In the genomic region with DNA sequence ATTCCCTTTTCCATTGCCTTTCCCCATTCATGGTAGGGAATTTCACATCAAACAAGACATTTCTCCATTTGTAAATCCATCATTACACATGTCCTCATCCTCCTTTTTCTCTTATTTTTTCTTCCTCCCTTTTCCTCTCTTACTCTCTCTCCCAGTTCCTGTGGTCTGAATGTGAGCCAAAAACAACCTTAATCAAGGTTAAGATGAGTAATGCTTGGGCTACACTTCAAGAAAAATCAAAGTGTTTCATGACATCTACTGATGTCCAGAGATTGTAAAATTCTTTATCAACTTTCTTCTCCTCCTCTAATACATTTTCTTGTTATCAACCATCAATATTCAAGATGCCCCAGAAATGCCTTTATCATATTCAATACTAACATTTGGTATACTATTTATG, we compare ENCODE assay signal across 15 cellular contexts.
A peak's percentile ranks its signal among the peaks of the same experiment; 100 is the strongest.
DNase-seq lines count a peak whose midpoint lies in the region; ATAC-seq and TF ChIP-seq lines count a peak whose summit lies in the region.
"Had no signal": no experiment of that assay in that cellular context is flagged by ENCODE, and none has a peak within 500 bp of the region (broad histone marks: within the 10 kb centered on the region; RNA-seq: fewer than 3 reads in every experiment).

No MANE protein-coding gene starts in this region.

- H3K4me3 ChIP-seq in fibroblast of pulmonary artery (replicated peaks; ENCODE audit: low read depth, low read length) = no peak overlapping the region

- peak overlapping the region; percentile 56 for H3K4me3 Mint-ChIP-seq in HFFc6
- no peak overlapping the region for H3K4me3 Mint-ChIP-seq in activated CD4-positive, alpha-beta T cell treated with anti-CD3 and anti-CD28 coated beads, Interleukin-2, amount 10 ng/mL, durations not matched to agents 24 days and 14 days
- H3K4me3 Mint-ChIP-seq: activated naive CD8-positive, alpha-beta T cell; natural killer cell; WTC11 had no signal

- peak; percentile 71 for DNase-seq in HFFc6
- DNase-seq in fibroblast of pulmonary artery (ENCODE audit: low read depth) = peak; percentile 71
- peak; percentile 52 for DNase-seq in stromal cell of bone marrow (ENCODE audit: low read depth)
- no peak for DNase-seq in activated CD4-positive, alpha-beta T cell treated with anti-CD3 and anti-CD28 coated beads, Interleukin-2, amount 10 ng/mL, durations not matched to agents 24 days and 14 days
- no peak for DNase-seq in NCI-H82 treated with DMSO at 0.1 percent for 48 hours (lab: John Stamatoyannopoulos, UW; ENCODE audit: unreplicated experiment)
- DNase-seq: COR-L47, natural killer cell, NCI-H1436 treated with DMSO at 0.1 percent for 48 hours, NCI-H510A treated with DMSO at 0.1 percent for 48 hours, SIG-M5, small intestine had no signal

- peaks cover 80% of the 10 kb centered on the region for H3K4me1 Mint-ChIP-seq in HFFc6 (ENCODE audit: low read depth)
- no peaks in the 10 kb centered on the region for H3K4me1 Mint-ChIP-seq in activated CD4-positive, alpha-beta T cell treated with anti-CD3 and anti-CD28 coated beads, Interleukin-2, amount 10 ng/mL, durations not matched to agents 24 days and 14 days
- H3K4me1 Mint-ChIP-seq: natural killer cell had no signal

- peak overlapping the region; percentile 96 for H3K27ac Mint-ChIP-seq in HFFc6
- no peak overlapping the region for H3K27ac Mint-ChIP-seq in activated CD4-positive, alpha-beta T cell treated with anti-CD3 and anti-CD28 coated beads, Interleukin-2, amount 10 ng/mL, durations not matched to agents 24 days and 14 days
- H3K27ac Mint-ChIP-seq: activated naive CD8-positive, alpha-beta T cell; natural killer cell; WTC11 had no signal

- peaks cover 17% of the 10 kb centered on the region for H3K9me3 Mint-ChIP-seq in HFFc6
- peaks cover 10% of the 10 kb centered on the region for H3K9me3 Mint-ChIP-seq in activated CD4-positive, alpha-beta T cell treated with anti-CD3 and anti-CD28 coated beads, Interleukin-2, amount 10 ng/mL, durations not matched to agents 24 days and 14 days
- H3K9me3 Mint-ChIP-seq: natural killer cell had no signal

- no peak for TF ChIP-seq CTCF in HFFc6 (IDR thresholded peaks at IDR 0.05)
- TF ChIP-seq CTCF in fibroblast of pulmonary artery (IDR thresholded peaks at IDR 0.05; ENCODE audit: low read length, missing control alignments) = no peak

- H3K36me3 Mint-ChIP-seq in HFFc6 (ENCODE audit: low read depth) = peaks cover 40% of the 10 kb centered on the region
- no peaks in the 10 kb centered on the region for H3K36me3 Mint-ChIP-seq in activated CD4-positive, alpha-beta T cell treated with anti-CD3 and anti-CD28 coated beads, Interleukin-2, amount 10 ng/mL, durations not matched to agents 24 days and 14 days (ENCODE audit: low read depth)
- H3K36me3 Mint-ChIP-seq: natural killer cell had no signal

- ATAC-seq in SK-N-SH treated with all-trans-retinoic acid at 6 μM for 48 hours = peak; percentile 55
- ATAC-seq in GM18909 (IDR thresholded peaks at IDR 0.05; ENCODE audit: poor library complexity, unreplicated experiment) = no peak
- ATAC-seq: natural killer cell, WTC11 had no signal

- H3K27me3 Mint-ChIP-seq in HFFc6 (ENCODE audit: insufficient read depth) = no peaks in the 10 kb centered on the region; the same call in 1 of the 2 replicates
- H3K27me3 Mint-ChIP-seq in activated CD4-positive, alpha-beta T cell treated with anti-CD3 and anti-CD28 coated beads, Interleukin-2, amount 10 ng/mL, durations not matched to agents 24 days and 14 days = peaks cover 33% of the 10 kb centered on the region

- intact Hi-C loops in activated CD4-positive, alpha-beta T cell treated with anti-CD3 and anti-CD28 coated beads, Interleukin-2, amount 10 ng/mL, durations not matched to agents 24 days and 14 days (cut with micrococcal nuclease) = no loop called here

TF ChIP-seq in SK-N-SH treated with all-trans-retinoic acid at 6 μM for 48 hours, 23 proteins besides CTCF, POLR2A, EP300 and RAD21:
- TF ChIP-seq ZNF70 (CRISPR knock-in tag; IDR thresholded peaks at IDR 0.05) = no peak
- TF ChIP-seq OSR1 (CRISPR knock-in tag; IDR thresholded peaks at IDR 0.05) = no peak
- TF ChIP-seq ZFP3 (CRISPR knock-in tag; IDR thresholded peaks at IDR 0.05) = no peak
- no peak for TF ChIP-seq CSDC2 (CRISPR knock-in tag; IDR thresholded peaks at IDR 0.05)
- no peak for TF ChIP-seq GLIS3 (CRISPR knock-in tag; IDR thresholded peaks at IDR 0.05)
- TF ChIP-seq SNAI2 (CRISPR knock-in tag; IDR thresholded peaks at IDR 0.05) = no peak
- TF ChIP-seq BACH2 (CRISPR knock-in tag; IDR thresholded peaks at IDR 0.05; ENCODE audit: borderline replicate concordance) = no peak
- TF ChIP-seq RARB (CRISPR knock-in tag; IDR thresholded peaks at IDR 0.05) = no peak
- TF ChIP-seq TCF4 (CRISPR knock-in tag; IDR thresholded peaks at IDR 0.05; ENCODE audit: borderline replicate concordance) = no peak
- TF ChIP-seq, protein P1, sequence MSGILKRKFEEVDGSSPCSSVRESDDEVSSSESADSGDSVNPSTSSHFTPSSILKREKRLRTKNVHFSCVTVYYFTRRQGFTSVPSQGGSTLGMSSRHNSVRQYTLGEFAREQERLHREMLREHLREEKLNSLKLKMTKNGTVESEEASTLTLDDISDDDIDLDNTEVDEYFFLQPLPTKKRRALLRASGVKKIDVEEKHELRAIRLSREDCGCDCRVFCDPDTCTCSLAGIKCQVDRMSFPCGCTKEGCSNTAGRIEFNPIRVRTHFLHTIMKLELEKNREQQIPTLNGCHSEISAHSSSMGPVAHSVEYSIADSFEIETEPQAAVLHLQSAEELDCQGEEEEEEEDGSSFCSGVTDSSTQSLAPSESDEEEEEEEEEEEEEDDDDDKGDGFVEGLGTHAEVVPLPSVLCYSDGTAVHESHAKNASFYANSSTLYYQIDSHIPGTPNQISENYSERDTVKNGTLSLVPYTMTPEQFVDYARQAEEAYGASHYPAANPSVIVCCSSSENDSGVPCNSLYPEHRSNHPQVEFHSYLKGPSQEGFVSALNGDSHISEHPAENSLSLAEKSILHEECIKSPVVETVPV (CRISPR knock-in tag; IDR thresholded peaks at IDR 0.05) = no peak
- TF ChIP-seq ZFP30 (CRISPR knock-in tag; IDR thresholded peaks at IDR 0.05) = no peak
- TF ChIP-seq, protein P2, sequence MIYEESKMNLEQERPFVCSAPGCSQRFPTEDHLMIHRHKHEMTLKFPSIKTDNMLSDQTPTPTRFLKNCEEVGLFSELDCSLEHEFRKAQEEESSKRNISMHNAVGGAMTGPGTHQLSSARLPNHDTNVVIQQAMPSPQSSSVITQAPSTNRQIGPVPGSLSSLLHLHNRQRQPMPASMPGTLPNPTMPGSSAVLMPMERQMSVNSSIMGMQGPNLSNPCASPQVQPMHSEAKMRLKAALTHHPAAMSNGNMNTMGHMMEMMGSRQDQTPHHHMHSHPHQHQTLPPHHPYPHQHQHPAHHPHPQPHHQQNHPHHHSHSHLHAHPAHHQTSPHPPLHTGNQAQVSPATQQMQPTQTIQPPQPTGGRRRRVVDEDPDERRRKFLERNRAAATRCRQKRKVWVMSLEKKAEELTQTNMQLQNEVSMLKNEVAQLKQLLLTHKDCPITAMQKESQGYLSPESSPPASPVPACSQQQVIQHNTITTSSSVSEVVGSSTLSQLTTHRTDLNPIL (CRISPR knock-in tag; IDR thresholded peaks at IDR 0.05; ENCODE audit: low read depth) = no peak
- TF ChIP-seq, protein P3, sequence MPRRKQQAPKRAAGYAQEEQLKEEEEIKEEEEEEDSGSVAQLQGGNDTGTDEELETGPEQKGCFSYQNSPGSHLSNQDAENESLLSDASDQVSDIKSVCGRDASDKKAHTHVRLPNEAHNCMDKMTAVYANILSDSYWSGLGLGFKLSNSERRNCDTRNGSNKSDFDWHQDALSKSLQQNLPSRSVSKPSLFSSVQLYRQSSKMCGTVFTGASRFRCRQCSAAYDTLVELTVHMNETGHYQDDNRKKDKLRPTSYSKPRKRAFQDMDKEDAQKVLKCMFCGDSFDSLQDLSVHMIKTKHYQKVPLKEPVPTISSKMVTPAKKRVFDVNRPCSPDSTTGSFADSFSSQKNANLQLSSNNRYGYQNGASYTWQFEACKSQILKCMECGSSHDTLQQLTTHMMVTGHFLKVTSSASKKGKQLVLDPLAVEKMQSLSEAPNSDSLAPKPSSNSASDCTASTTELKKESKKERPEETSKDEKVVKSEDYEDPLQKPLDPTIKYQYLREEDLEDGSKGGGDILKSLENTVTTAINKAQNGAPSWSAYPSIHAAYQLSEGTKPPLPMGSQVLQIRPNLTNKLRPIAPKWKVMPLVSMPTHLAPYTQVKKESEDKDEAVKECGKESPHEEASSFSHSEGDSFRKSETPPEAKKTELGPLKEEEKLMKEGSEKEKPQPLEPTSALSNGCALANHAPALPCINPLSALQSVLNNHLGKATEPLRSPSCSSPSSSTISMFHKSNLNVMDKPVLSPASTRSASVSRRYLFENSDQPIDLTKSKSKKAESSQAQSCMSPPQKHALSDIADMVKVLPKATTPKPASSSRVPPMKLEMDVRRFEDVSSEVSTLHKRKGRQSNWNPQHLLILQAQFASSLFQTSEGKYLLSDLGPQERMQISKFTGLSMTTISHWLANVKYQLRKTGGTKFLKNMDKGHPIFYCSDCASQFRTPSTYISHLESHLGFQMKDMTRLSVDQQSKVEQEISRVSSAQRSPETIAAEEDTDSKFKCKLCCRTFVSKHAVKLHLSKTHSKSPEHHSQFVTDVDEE (CRISPR knock-in tag; IDR thresholded peaks at IDR 0.05) = no peak

Comparison
In these comparisons a context has a peak if more than half of its experiments do, and no peak if none do; other contexts are left out.
1. DNase-seq: peak in HFFc6 (single experiment), fibroblast of pulmonary artery (single experiment) and stromal cell of bone marrow (single experiment); none in activated CD4-positive, alpha-beta T cell treated with anti-CD3 and anti-CD28 coated beads, Interleukin-2, amount 10 ng/mL, durations not matched to agents 24 days and 14 days (single experiment) and NCI-H82 treated with DMSO at 0.1 percent for 48 hours (single experiment).